8 cellular contexts compared by ENCODE assay signal in the genomic region with DNA sequence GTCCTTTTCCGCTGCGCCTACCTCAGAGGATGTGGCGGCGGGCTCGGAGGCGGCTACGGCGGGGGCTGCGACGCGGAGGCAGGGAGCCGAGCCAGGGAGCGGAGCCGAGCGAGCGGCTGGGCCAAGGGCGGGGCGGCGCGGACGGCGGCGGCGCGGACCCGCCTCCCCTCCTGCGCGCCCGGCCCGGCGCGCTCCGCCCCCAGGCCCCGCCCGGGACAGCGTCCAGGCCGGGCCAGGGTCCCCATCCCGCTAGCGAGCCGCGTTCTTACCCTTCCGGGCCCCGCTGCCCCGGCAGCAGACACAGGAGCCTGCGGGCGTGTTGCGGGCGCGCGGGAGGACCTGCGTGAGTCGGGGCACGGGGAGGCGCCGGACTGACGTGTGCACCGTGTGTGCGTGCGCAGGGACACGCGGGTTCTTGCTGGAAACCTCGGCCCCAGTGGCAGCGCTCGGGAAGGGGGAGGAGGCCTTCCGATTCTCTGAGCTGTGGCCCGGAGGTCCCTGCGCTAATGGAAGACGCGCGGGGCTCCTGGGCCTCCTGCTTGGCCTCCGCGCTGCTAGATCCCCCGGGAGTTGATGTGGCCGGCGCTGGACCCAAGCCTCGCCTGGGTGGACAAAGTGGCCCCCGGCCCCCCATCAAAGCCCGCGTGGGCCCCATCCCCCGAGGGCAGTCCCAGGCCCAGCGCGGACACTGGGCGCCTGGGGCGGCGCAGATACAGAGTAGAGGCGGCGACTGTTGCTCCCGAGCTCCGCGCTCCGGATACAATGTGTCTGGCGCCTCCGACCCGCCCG. TPM values are rescaled to one million over a fixed set of nuclear protein-coding genes. Genes with fewer than 3 reads are reported as not detected.
A peak's percentile ranks its signal among the peaks of the same experiment; 100 is the strongest.
DNase-seq lines count a peak whose midpoint lies in the region; ATAC-seq and TF ChIP-seq lines count a peak whose summit lies in the region.

A gene with protein sequence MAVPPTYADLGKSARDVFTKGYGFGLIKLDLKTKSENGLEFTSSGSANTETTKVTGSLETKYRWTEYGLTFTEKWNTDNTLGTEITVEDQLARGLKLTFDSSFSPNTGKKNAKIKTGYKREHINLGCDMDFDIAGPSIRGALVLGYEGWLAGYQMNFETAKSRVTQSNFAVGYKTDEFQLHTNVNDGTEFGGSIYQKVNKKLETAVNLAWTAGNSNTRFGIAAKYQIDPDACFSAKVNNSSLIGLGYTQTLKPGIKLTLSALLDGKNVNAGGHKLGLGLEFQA (minus strand): TSS at position 350 of the 789 bp plus-strand sequence. CDS start 11,963 bp downstream, outside the sequence.

- no peak for TF ChIP-seq RAD21 in Ishikawa (IDR thresholded peaks at IDR 0.05; ENCODE audit: low read depth)

- H3K27me3 Mint-ChIP-seq in activated naive CD4-positive, alpha-beta T cell treated with anti-CD3 and anti-CD28 coated beads for 36 hours (ENCODE audit: low read depth): no peaks in the 10 kb centered on the region

- ATAC-seq in GM21576 (IDR thresholded peaks at IDR 0.05; ENCODE audit: unreplicated experiment) (peak; percentile 74), omental fat pad (ENCODE audit: low FRiP score) (peak; percentile 90)

- TF ChIP-seq EP300 in Ishikawa (IDR thresholded peaks at IDR 0.05; ENCODE audit: borderline replicate concordance): no peak

- CTCF ChIA-PET in activated naive CD4-positive, alpha-beta T cell treated with anti-CD3 and anti-CD28 coated beads for 36 hours (lab: Charles Lee): interaction anchor here (0.5 to 2.0 kb wide), 6 partner anchors 21 to 76 kb away, joined by 3 to 7 read pairs (median 5); no protein-coding TSS in a partner anchor

- TF ChIP-seq CTCF in omental fat pad (IDR thresholded peaks at IDR 0.05) (no peak), testis (IDR thresholded peaks at IDR 0.05) (no peak)

- H3K27ac Mint-ChIP-seq in activated naive CD4-positive, alpha-beta T cell treated with anti-CD3 and anti-CD28 coated beads for 36 hours: peak within 1 kb of the TSS; percentile 95

- H3K27me3 ChIP-seq in testis: no peaks in the 10 kb centered on the region

- H3K9me3 Mint-ChIP-seq in activated naive CD4-positive, alpha-beta T cell treated with anti-CD3 and anti-CD28 coated beads for 36 hours: no peaks in the 10 kb centered on the region

- peak within 1 kb of the TSS; percentile 89 for H3K4me3 Mint-ChIP-seq in activated naive CD4-positive, alpha-beta T cell treated with anti-CD3 and anti-CD28 coated beads for 36 hours

- H3K4me1 ChIP-seq in testis: peaks cover 39% of the 10 kb centered on the region

- DNase-seq in EH (ENCODE audit: low read depth): peak; percentile 92
- peak; percentile 81 for DNase-seq in SK-N-DZ (ENCODE audit: low spot score)
- peak; percentile 79 for DNase-seq in activated naive CD4-positive, alpha-beta T cell treated with anti-CD3 and anti-CD28 coated beads for 36 hours
- peak; percentile 94 for DNase-seq in germinal center (ENCODE audit: low spot score)
- peak; percentile 51 for DNase-seq in omental fat pad (ENCODE audit: low spot score)
- peak; percentile 81 for DNase-seq in testis

- peak within 1 kb of the TSS; percentile 98 to 99 for H3K27ac ChIP-seq in testis

- H3K4me3 ChIP-seq in testis: peak within 1 kb of the TSS; percentile 92 to 93

- no peaks in the 10 kb centered on the region for H3K36me3 ChIP-seq in testis (ENCODE audit: low read depth, missing control alignments)

- intact Hi-C loops in activated naive CD4-positive, alpha-beta T cell treated with anti-CD3 and anti-CD28 coated beads for 36 hours (cut with micrococcal nuclease): loop anchor here (1.0 to 10.0 kb wide), 4 partner anchors 34 to 730 kb away; a partner anchor contains a TSS
- intact Hi-C loops in testis (cut with DNase I; ENCODE audit: low total_unique reads): no loop called here

- TF ChIP-seq POLR2A in testis (IDR thresholded peaks at IDR 0.05): no peak

- no peaks in the 10 kb centered on the region for H3K9me3 ChIP-seq in testis

- H3K36me3 Mint-ChIP-seq in activated naive CD4-positive, alpha-beta T cell treated with anti-CD3 and anti-CD28 coated beads for 36 hours (ENCODE audit: low read depth): peaks cover 31% of the 10 kb centered on the region

- peaks cover 41% of the 10 kb centered on the region for H3K4me1 Mint-ChIP-seq in activated naive CD4-positive, alpha-beta T cell treated with anti-CD3 and anti-CD28 coated beads for 36 hours (ENCODE audit: low read depth)

- 1% methylated on average over 16 to 44 of the region's 95 CpGs for WGBS in testis, 2 donors

TF ChIP-seq in Ishikawa, 13 proteins besides CTCF, POLR2A, EP300 and RAD21:
- TF ChIP-seq, protein P1, sequence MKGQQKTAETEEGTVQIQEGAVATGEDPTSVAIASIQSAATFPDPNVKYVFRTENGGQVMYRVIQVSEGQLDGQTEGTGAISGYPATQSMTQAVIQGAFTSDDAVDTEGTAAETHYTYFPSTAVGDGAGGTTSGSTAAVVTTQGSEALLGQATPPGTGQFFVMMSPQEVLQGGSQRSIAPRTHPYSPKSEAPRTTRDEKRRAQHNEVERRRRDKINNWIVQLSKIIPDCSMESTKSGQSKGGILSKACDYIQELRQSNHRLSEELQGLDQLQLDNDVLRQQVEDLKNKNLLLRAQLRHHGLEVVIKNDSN (IDR thresholded peaks at IDR 0.05): 0 out of 2 replicates have a peak, but pooled peaks have one; percentile 16
- 0 out of 2 replicates have a peak, but pooled peaks have one; percentile 19 for TF ChIP-seq CREB1 (IDR thresholded peaks at IDR 0.05; ENCODE audit: low read depth)
- TF ChIP-seq, protein P2, sequence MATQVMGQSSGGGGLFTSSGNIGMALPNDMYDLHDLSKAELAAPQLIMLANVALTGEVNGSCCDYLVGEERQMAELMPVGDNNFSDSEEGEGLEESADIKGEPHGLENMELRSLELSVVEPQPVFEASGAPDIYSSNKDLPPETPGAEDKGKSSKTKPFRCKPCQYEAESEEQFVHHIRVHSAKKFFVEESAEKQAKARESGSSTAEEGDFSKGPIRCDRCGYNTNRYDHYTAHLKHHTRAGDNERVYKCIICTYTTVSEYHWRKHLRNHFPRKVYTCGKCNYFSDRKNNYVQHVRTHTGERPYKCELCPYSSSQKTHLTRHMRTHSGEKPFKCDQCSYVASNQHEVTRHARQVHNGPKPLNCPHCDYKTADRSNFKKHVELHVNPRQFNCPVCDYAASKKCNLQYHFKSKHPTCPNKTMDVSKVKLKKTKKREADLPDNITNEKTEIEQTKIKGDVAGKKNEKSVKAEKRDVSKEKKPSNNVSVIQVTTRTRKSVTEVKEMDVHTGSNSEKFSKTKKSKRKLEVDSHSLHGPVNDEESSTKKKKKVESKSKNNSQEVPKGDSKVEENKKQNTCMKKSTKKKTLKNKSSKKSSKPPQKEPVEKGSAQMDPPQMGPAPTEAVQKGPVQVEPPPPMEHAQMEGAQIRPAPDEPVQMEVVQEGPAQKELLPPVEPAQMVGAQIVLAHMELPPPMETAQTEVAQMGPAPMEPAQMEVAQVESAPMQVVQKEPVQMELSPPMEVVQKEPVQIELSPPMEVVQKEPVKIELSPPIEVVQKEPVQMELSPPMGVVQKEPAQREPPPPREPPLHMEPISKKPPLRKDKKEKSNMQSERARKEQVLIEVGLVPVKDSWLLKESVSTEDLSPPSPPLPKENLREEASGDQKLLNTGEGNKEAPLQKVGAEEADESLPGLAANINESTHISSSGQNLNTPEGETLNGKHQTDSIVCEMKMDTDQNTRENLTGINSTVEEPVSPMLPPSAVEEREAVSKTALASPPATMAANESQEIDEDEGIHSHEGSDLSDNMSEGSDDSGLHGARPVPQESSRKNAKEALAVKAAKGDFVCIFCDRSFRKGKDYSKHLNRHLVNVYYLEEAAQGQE (IDR thresholded peaks at IDR 0.05; ENCODE audit: low read depth): no peak
- TF ChIP-seq YY1 (IDR thresholded peaks at IDR 0.05; ENCODE audit: low read depth): no peak
- no peak for TF ChIP-seq TCF12 (IDR thresholded peaks at IDR 0.05; ENCODE audit: low read depth)
- peak; percentile 11; the same call in 1 of the 2 replicates for TF ChIP-seq EGR1 (IDR thresholded peaks at IDR 0.05)
- TF ChIP-seq ZBTB7A (IDR thresholded peaks at IDR 0.05; ENCODE audit: low read depth): peak; percentile 81
- 0 out of 2 replicates have a peak, but pooled peaks have one; percentile 3 for TF ChIP-seq TEAD4 (IDR thresholded peaks at IDR 0.05)
- TF ChIP-seq FOXM1 (IDR thresholded peaks at IDR 0.05; ENCODE audit: borderline replicate concordance, low read depth): no peak
- TF ChIP-seq CEBPB (IDR thresholded peaks at IDR 0.05): no peak
- peak; percentile 1; the same call in 1 of the 2 replicates for TF ChIP-seq NFIC (IDR thresholded peaks at IDR 0.05)
- TF ChIP-seq, protein P3, sequence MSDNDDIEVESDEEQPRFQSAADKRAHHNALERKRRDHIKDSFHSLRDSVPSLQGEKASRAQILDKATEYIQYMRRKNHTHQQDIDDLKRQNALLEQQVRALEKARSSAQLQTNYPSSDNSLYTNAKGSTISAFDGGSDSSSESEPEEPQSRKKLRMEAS (IDR thresholded peaks at IDR 0.05): peak; percentile 81
- TF ChIP-seq TAF1 (IDR thresholded peaks at IDR 0.05; ENCODE audit: low read depth): peak; percentile 74

RNA-seq across cellular contexts. Expression of the gene that starts here (rescaled TPM):
- polyA plus RNA-seq in SK-N-DZ (2014; cell fraction: cytosol; rRNA removed): 259 and 280 TPM in 2 replicates
- polyA plus RNA-seq in SK-N-DZ (2014; cell fraction: nucleus; rRNA removed): 115 and 147 TPM in 2 replicates
- total RNA-seq in activated naive CD4-positive, alpha-beta T cell treated with anti-CD3 and anti-CD28 coated beads for 36 hours: 100 to 1,000 TPM; 485 to 513 TPM
- total RNA-seq in omental fat pad (100 to 1,000 TPM in 3 of 4 donors, 10 to 100 TPM in 1; 83.4 to 182 (median 150) TPM), testis (100 to 1,000 TPM; 127 to 151 TPM)
- 88.4 TPM for polyA plus RNA-seq in testis (ENCODE audit: insufficient read depth, low read depth, low replicate concordance)

Comparison
In these comparisons a context has a peak if more than half of its experiments do, and no peak if none do; other contexts are left out.
1. Peak in every context shown above with its lines: DNase-seq, ATAC-seq, H3K4me3 ChIP-seq and H3K27ac ChIP-seq.